ENCODE assay signal across 1 cellular context in genomic region chr22:49957826-49958461, GRCh38.
TF ChIP-seq lines count a peak whose summit lies in the region.

No MANE protein-coding gene starts in this region.

TF ChIP-seq in HEK293, 187 proteins besides CTCF, POLR2A, EP300 and RAD21 (continued from another document):
- TF ChIP-seq ZNF280D (tag by site-specific recombination; IDR thresholded peaks at IDR 0.05) (no peak), ZNF169 (tag by site-specific recombination; IDR thresholded peaks at IDR 0.05) (no peak), ZNF777 (tag by site-specific recombination; IDR thresholded peaks at IDR 0.05; ENCODE audit: borderline replicate concordance) (no peak), ZNF610 (tag by site-specific recombination; IDR thresholded peaks at IDR 0.05; ENCODE audit: borderline replicate concordance) (no peak), TCF7L2 (IDR thresholded peaks at IDR 0.05; ENCODE audit: borderline replicate concordance, low read depth, low read length) (no peak), ZNF37A (tag by site-specific recombination; IDR thresholded peaks at IDR 0.05) (no peak), ZNF785 (tag by site-specific recombination; IDR thresholded peaks at IDR 0.05) (no peak), KLF1 (tag by site-specific recombination; IDR thresholded peaks at IDR 0.05) (peak; percentile 39; the same call in 1 of the 2 replicates), ZNF341 (tag by site-specific recombination; IDR thresholded peaks at IDR 0.05; ENCODE audit: low read depth) (no peak), KLF9 (tag by site-specific recombination; IDR thresholded peaks at IDR 0.05; ENCODE audit: low read depth) (0 out of 2 replicates have a peak, but pooled peaks have one; percentile 46), GLIS2 (tag by site-specific recombination; IDR thresholded peaks at IDR 0.05) (peak; percentile 49), ZNF707 (tag by site-specific recombination; IDR thresholded peaks at IDR 0.05) (no peak), ZNF521 (tag by site-specific recombination; IDR thresholded peaks at IDR 0.05) (no peak)
